ENCODE assay signal across 16 cellular contexts in genomic region chrX:119003462-119003861, GRCh38. TPM values are rescaled to one million over a fixed set of nuclear protein-coding genes. Genes with fewer than 3 reads are reported as not detected.
DNase-seq lines count a peak whose midpoint lies in the region; ATAC-seq and TF ChIP-seq lines count a peak whose summit lies in the region.
"Had no signal": no experiment of that assay in that cellular context is flagged by ENCODE, and none has a peak within 500 bp of the region (broad histone marks: within the 10 kb centered on the region; RNA-seq: fewer than 3 reads in every experiment).

No MANE protein-coding gene starts in this region.

- H3K9me2 ChIP-seq in GM23338 (ENCODE audit: insufficient read depth): no peaks in the 10 kb centered on the region

- no peak overlapping the region for H2AFZ ChIP-seq in GM23338
- H2AFZ ChIP-seq: GM23248 had no signal

- no peaks in the 10 kb centered on the region for H3K4me1 Mint-ChIP-seq in GM23338
- H3K4me1 Mint-ChIP-seq: B cell had no signal

- H3K4me3 ChIP-seq in LNCaP clone FGC (ENCODE audit: low read depth, low read length) (no peak overlapping the region), Panc1 (ENCODE audit: low read depth in 2 of 2, low read length in 2 of 2) (no peak overlapping the region), prostate gland (no peak overlapping the region), GM23338 (no peak overlapping the region)
- H3K4me3 ChIP-seq: BLaER1, GM23248, HAP-1 had no signal

- POLR2A ChIA-PET in Panc1 (lab: Charles Lee): no interaction called here

- H3K27ac ChIP-seq in Panc1 (ENCODE audit: low read length): 0 out of 2 replicates have a peak overlapping the region, but pooled peaks have one; percentile 10
- no peak overlapping the region for H3K27ac ChIP-seq in prostate gland
- H3K27ac ChIP-seq in GM23338 (ENCODE audit: low read depth): no peak overlapping the region
- H3K27ac ChIP-seq: BLaER1, GM23248 had no signal

- no peak overlapping the region for H3K4me2 ChIP-seq in GM23338
- H3K4me2 ChIP-seq: BLaER1 had no signal

- H3K27me3 Mint-ChIP-seq in GM23338 (ENCODE audit: insufficient read depth, low read depth, poor library complexity): no peaks in the 10 kb centered on the region
- H3K27me3 Mint-ChIP-seq: CD4-positive, CD25-positive, alpha-beta regulatory T cell had no signal

- BruUV-seq in Panc1 (replicated peaks; lab: Mats Ljungman, UMichigan): no TSS peak

- no peaks in the 10 kb centered on the region for H3K79me2 ChIP-seq in GM23338 (replicated peaks; ENCODE audit: insufficient read depth)

- H3K27me3 ChIP-seq in Panc1 (ENCODE audit: control insufficient read depth, insufficient read depth, low read length) (no peaks in the 10 kb centered on the region), prostate gland (replicated peaks; ENCODE audit: insufficient read depth) (no peaks in the 10 kb centered on the region), GM23338 (ENCODE audit: insufficient read depth) (no peaks in the 10 kb centered on the region)
- H3K27me3 ChIP-seq: BLaER1 had no signal

- intact Hi-C loops in Panc1 (cut with micrococcal nuclease; ENCODE audit: unreplicated experiment) (loop anchor here (10.0 kb wide), 1 partner anchor 211 kb away; no protein-coding TSS in a partner anchor), prostate gland (cut with DNase I) (no loop called here)

- no peaks in the 10 kb centered on the region for H3F3A ChIP-seq in GM23338 (replicated peaks; ENCODE audit: low read depth)

- DNase-seq in LNCaP clone FGC (ENCODE audit: low read depth): peak; percentile 73
- no peak for DNase-seq in Panc1 (ENCODE audit: low read depth, low spot score)
- DNase-seq in prostate gland (ENCODE audit: low spot score): peak; percentile 27
- DNase-seq in iPS-NIHi11 (ENCODE audit: low spot score): no peak
- no peak for DNase-seq in GM23338 (ENCODE audit: low spot score)
- no peak for DNase-seq in GOT3 (lab: John Stamatoyannopoulos, UW)
- DNase-seq: Caco-2; CD4-positive, CD25-positive, alpha-beta regulatory T cell; CD8-positive, alpha-beta T cell; DMS153; DND-41; GM23248 had no signal

- TF ChIP-seq POLR2A in prostate gland (IDR thresholded peaks at IDR 0.05): no peak

- TF ChIP-seq CTCF in LNCaP clone FGC (IDR thresholded peaks at IDR 0.05; ENCODE audit: control insufficient read depth, extremely low read depth, insufficient read depth) (no peak), Panc1 (IDR thresholded peaks at IDR 0.05) (no peak), prostate gland (IDR thresholded peaks at IDR 0.05) (no peak), GM23338 (conservative IDR thresholded peaks at IDR 0.05; ENCODE audit: low read depth in 2 of 2) (no peak)

- CTCF ChIA-PET in Panc1 (lab: Charles Lee): no interaction called here

- no peaks in the 10 kb centered on the region for H3K9me3 Mint-ChIP-seq in GM23338
- H3K9me3 Mint-ChIP-seq: CD4-positive, CD25-positive, alpha-beta regulatory T cell; CD8-positive, alpha-beta T cell had no signal

- 18% methylated on average over 3 of the region's 3 CpGs for WGBS in prostate gland

- H3K36me3 ChIP-seq in Panc1 (ENCODE audit: control insufficient read depth, insufficient read depth, low read length) (no peaks in the 10 kb centered on the region), prostate gland (no peaks in the 10 kb centered on the region), GM23338 (ENCODE audit: insufficient read depth) (no peaks in the 10 kb centered on the region)
- H3K36me3 ChIP-seq: HAP-1 had no signal

- in situ Hi-C loops in Panc1 (cut with HindIII; ENCODE audit: low pct_unique_long_range_greater_than_20kb, low sequenced_read_pairs): no loop called here

- H4K20me1 ChIP-seq in GM23338 (replicated peaks; ENCODE audit: insufficient read depth): no peaks in the 10 kb centered on the region
- H4K20me1 ChIP-seq: BLaER1 had no signal

- H3K4me3 Mint-ChIP-seq in GM23338: no peak overlapping the region
- H3K4me3 Mint-ChIP-seq: B cell; CD8-positive, alpha-beta T cell had no signal

- ATAC-seq in Panc1 (no peak), GM23338 (no peak)
- ATAC-seq: CD8-positive, alpha-beta T cell had no signal

- H3K9me3 ChIP-seq in Panc1 (ENCODE audit: control insufficient read depth, insufficient read depth, low read depth, low read length) (no peaks in the 10 kb centered on the region), prostate gland (no peaks in the 10 kb centered on the region)
- H3K9me3 ChIP-seq: BLaER1, Caco-2, HAP-1 had no signal

- H3K36me3 Mint-ChIP-seq in GM23338 (ENCODE audit: low read depth): no peaks in the 10 kb centered on the region
- H3K36me3 Mint-ChIP-seq: CD4-positive, CD25-positive, alpha-beta regulatory T cell; CD8-positive, alpha-beta T cell had no signal

- H3K4me1 ChIP-seq in Panc1 (ENCODE audit: control insufficient read depth, insufficient read depth, low read length): peaks cover 14% of the 10 kb centered on the region; the same call in 1 of the 2 replicates
- no peaks in the 10 kb centered on the region for H3K4me1 ChIP-seq in prostate gland (replicated peaks)
- H3K4me1 ChIP-seq in GM23338 (ENCODE audit: insufficient read depth): no peaks in the 10 kb centered on the region
- H3K4me1 ChIP-seq: BLaER1, HAP-1 had no signal

- no peak overlapping the region for H3K27ac Mint-ChIP-seq in GM23338
- H3K27ac Mint-ChIP-seq: B cell; CD8-positive, alpha-beta T cell had no signal

TF ChIP-seq in GM23338, 12 proteins besides CTCF, POLR2A, EP300 and RAD21:
- TF ChIP-seq NANOG (IDR thresholded peaks at IDR 0.05; ENCODE audit: borderline replicate concordance): no peak
- no peak for TF ChIP-seq REST (IDR thresholded peaks at IDR 0.05; ENCODE audit: unreplicated experiment)
- TF ChIP-seq STAT1 (IDR thresholded peaks at IDR 0.05; ENCODE audit: unreplicated experiment): no peak
- TF ChIP-seq CREB1 (CRISPR knock-in tag; IDR thresholded peaks at IDR 0.05; ENCODE audit: low read depth): no peak

RNA-seq across cellular contexts. Expression of gene LONRF3, which starts 29.0 kb away (rescaled TPM):
- total RNA-seq in Panc1 (2021; ENCODE audit: unreplicated experiment) (13.1 TPM), prostate gland (1 to 10 TPM; 3.5 to 8.1 TPM)
- polyA plus RNA-seq in Panc1 (2012; ENCODE audit: insufficient read length): 6.4 TPM
- 0.10 and 0.12 TPM in 2 replicates for total RNA-seq in GM23338 (2014; rRNA removed; shearing (Covaris generic))
- not detected in 2 replicates for polyA plus RNA-seq in GM23338 (2016; fragmentation: Nextera tagmentation; extraction: Ambion mirVana)
- polyA plus RNA-seq: AG04450, GM23248 had no signal

Comparison
In these comparisons a context has a peak if more than half of its experiments do, and no peak if none do; other contexts are left out.
1. DNase-seq: peak in LNCaP clone FGC (single experiment) and prostate gland (single experiment); none in Panc1 (single experiment), iPS-NIHi11 (single experiment), GM23338 (single experiment) and GOT3 (single experiment).